ENCODE assay signal across 1 cellular context in the genomic region with DNA sequence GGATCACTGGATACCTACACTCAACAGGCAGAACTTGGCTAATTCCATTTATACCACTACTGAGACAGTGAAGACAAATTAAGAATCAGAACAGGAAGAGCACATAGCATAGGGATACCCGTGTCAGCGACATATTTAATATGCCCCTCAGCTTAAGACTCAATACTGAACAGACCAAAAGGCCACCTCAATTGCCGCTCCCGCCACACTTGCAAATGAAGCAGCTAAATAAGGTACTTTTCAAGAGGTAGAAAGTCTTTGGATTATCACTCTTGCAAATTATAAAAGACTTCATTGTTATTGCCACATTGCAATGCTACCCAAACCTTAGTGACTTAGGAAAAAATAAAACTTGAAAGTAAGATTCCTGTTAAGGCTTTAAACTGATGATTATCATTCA.
TF ChIP-seq lines count a peak whose summit lies in the region.

No MANE protein-coding gene starts in this region.

TF ChIP-seq in GM12878, 131 proteins besides CTCF, POLR2A, EP300 and RAD21:
- TF ChIP-seq IKZF1 (conservative IDR thresholded peaks at IDR 0.05) (no peak), NR2C2 (IDR thresholded peaks at IDR 0.05; ENCODE audit: borderline replicate concordance, control insufficient read depth, insufficient read length, low read depth) (no peak), NR2C1 (IDR thresholded peaks at IDR 0.05) (no peak), PAX8 (IDR thresholded peaks at IDR 0.05) (no peak), SPI1 (IDR thresholded peaks at IDR 0.05; ENCODE audit: borderline replicate concordance, insufficient read depth, low read depth, low read length) (no peak), RAD51 (IDR thresholded peaks at IDR 0.05) (no peak)
- TF ChIP-seq, protein P1, sequence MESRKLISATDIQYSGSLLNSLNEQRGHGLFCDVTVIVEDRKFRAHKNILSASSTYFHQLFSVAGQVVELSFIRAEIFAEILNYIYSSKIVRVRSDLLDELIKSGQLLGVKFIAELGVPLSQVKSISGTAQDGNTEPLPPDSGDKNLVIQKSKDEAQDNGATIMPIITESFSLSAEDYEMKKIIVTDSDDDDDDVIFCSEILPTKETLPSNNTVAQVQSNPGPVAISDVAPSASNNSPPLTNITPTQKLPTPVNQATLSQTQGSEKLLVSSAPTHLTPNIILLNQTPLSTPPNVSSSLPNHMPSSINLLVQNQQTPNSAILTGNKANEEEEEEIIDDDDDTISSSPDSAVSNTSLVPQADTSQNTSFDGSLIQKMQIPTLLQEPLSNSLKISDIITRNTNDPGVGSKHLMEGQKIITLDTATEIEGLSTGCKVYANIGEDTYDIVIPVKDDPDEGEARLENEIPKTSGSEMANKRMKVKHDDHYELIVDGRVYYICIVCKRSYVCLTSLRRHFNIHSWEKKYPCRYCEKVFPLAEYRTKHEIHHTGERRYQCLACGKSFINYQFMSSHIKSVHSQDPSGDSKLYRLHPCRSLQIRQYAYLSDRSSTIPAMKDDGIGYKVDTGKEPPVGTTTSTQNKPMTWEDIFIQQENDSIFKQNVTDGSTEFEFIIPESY (IDR thresholded peaks at IDR 0.05) = no peak
TF ChIP-seq in GM12878: peak in this region for 0.
